ENCODE assay signal across 1 cellular context in genomic region chr5:173628501-173628900, GRCh38.
TF ChIP-seq lines count a peak whose summit lies in the region.

No MANE protein-coding gene starts in this region.

TF ChIP-seq in WTC11, 78 proteins besides CTCF, POLR2A, EP300 and RAD21 (continued from another document):
- TF ChIP-seq ARID4B (CRISPR knock-in tag; IDR thresholded peaks at IDR 0.05; ENCODE audit: borderline replicate concordance) (no peak), ATF3 (CRISPR knock-in tag; conservative IDR thresholded peaks at IDR 0.05) (no peak), CDX4 (CRISPR knock-in tag; IDR thresholded peaks at IDR 0.05; ENCODE audit: borderline replicate concordance) (no peak), ATF2 (CRISPR knock-in tag; IDR thresholded peaks at IDR 0.05; ENCODE audit: borderline replicate concordance, low read depth) (no peak), ATF1 (CRISPR knock-in tag; IDR thresholded peaks at IDR 0.05) (no peak), AR (CRISPR knock-in tag; IDR thresholded peaks at IDR 0.05) (no peak), ERG (CRISPR knock-in tag; IDR thresholded peaks at IDR 0.05) (no peak), MYBL2 (CRISPR knock-in tag; IDR thresholded peaks at IDR 0.05) (no peak), PRDM15 (CRISPR knock-in tag; IDR thresholded peaks at IDR 0.05) (no peak), NR3C1 (CRISPR knock-in tag; conservative IDR thresholded peaks at IDR 0.05; ENCODE audit: low read depth) (no peak), CREB1 (CRISPR knock-in tag; IDR thresholded peaks at IDR 0.05) (no peak)
